In genomic region chr4:81198609-81199008, GRCh38 we compare ENCODE assay signal across 21 cellular contexts. TPM values are rescaled to one million over a fixed set of nuclear protein-coding genes. Genes with fewer than 3 reads are reported as not detected.
A peak's percentile ranks its signal among the peaks of the same experiment; 100 is the strongest.
DNase-seq lines count a peak whose midpoint lies in the region; ATAC-seq, FAIRE-seq and TF ChIP-seq lines count a peak whose summit lies in the region.
"Had no signal": no experiment of that assay in that cellular context is flagged by ENCODE, and none has a peak within 500 bp of the region (broad histone marks: within the 10 kb centered on the region; RNA-seq: fewer than 3 reads in every experiment).

No MANE protein-coding gene starts in this region.

- no peaks in the 10 kb centered on the region for H3K27me3 ChIP-seq in GM12878 (replicated peaks in 1 of 2; ENCODE audit: control insufficient read depth in 2 of 2, insufficient read depth in 2 of 2, low read length in 1 of 2)
- H3K27me3 ChIP-seq in gastroesophageal sphincter: no peaks in the 10 kb centered on the region
- H3K27me3 ChIP-seq: BE2C, BLaER1 had no signal

- H3K4me3 ChIP-seq in GM12878 (no peak overlapping the region), gastroesophageal sphincter (no peak overlapping the region)
- H3K4me3 ChIP-seq: BLaER1 had no signal

- no peaks in the 10 kb centered on the region for H4K20me1 ChIP-seq in GM12878 (ENCODE audit: control insufficient read depth, insufficient read depth)
- H4K20me1 ChIP-seq: BLaER1 had no signal

- no peak overlapping the region for H3K27ac Mint-ChIP-seq in stimulated activated effector memory CD8-positive, alpha-beta T cell treated with anti-CD3 and anti-CD28 coated beads, Interleukin-12 subunit alpha, Interleukin-12 subunit beta, amount 100 ng/mL, for 72 hours
- H3K27ac Mint-ChIP-seq: CD14-positive monocyte; CD4-positive, alpha-beta memory T cell; CD8-positive, alpha-beta memory T cell had no signal

- no peak overlapping the region for H3K9ac ChIP-seq in GM12878 (ENCODE audit: control insufficient read depth, insufficient read depth, low read length)
- H3K9ac ChIP-seq: BLaER1 had no signal

- RAD21 ChIA-PET in GM12878 (lab: Charles Lee; ENCODE audit: unreplicated experiment): no interaction called here

- DNase-seq in GM12878 (ENCODE audit: low read depth, low spot score) (no peak), HCEC 1CT (no peak)
- no peak for DNase-seq in stimulated activated effector memory CD8-positive, alpha-beta T cell treated with anti-CD3 and anti-CD28 coated beads, Interleukin-12 subunit alpha, Interleukin-12 subunit beta, amount 100 ng/mL, for 72 hours (ENCODE audit: low spot score in 2 of 2)
- DNase-seq: 8988T; ACHN; BE2C; CD4-positive, alpha-beta memory T cell; CD4-positive, CD25-positive, alpha-beta regulatory T cell; CD8-positive, alpha-beta memory T cell; GF-D8 had no signal

- peak; percentile 62 for FAIRE-seq in GM12878 (lab: Jason Lieb, UNC)
- FAIRE-seq: A204.1, G401.6, GM12892, GM18507, GM19239 had no signal

- H3K36me3 ChIP-seq in GM12878 (ENCODE audit: control insufficient read depth in 2 of 2, insufficient read depth in 2 of 2, low read length in 1 of 2) (no peaks in the 10 kb centered on the region), gastroesophageal sphincter (no peaks in the 10 kb centered on the region)
- H3K36me3 ChIP-seq: BE2C, BLaER1 had no signal

- no peak for TF ChIP-seq EP300 in GM12878 (IDR thresholded peaks at IDR 0.05; ENCODE audit: borderline replicate concordance in 1 of 2, control insufficient read depth in 1 of 2, low read depth in 2 of 2, low read length in 2 of 2)
- no peak for TF ChIP-seq EP300 in gastroesophageal sphincter (IDR thresholded peaks at IDR 0.05)

- no peaks in the 10 kb centered on the region for H3K9me3 Mint-ChIP-seq in stimulated activated effector memory CD8-positive, alpha-beta T cell treated with anti-CD3 and anti-CD28 coated beads, Interleukin-12 subunit alpha, Interleukin-12 subunit beta, amount 100 ng/mL, for 72 hours
- H3K9me3 Mint-ChIP-seq: CD14-positive monocyte; CD8-positive, alpha-beta memory T cell had no signal

- POLR2A ChIA-PET in GM12878 (lab: Charles Lee): no interaction called here

- no peaks in the 10 kb centered on the region for H3K36me3 Mint-ChIP-seq in stimulated activated effector memory CD8-positive, alpha-beta T cell treated with anti-CD3 and anti-CD28 coated beads, Interleukin-12 subunit alpha, Interleukin-12 subunit beta, amount 100 ng/mL, for 72 hours
- H3K36me3 Mint-ChIP-seq: CD14-positive monocyte; CD4-positive, alpha-beta memory T cell; CD4-positive, CD25-positive, alpha-beta regulatory T cell; CD8-positive, alpha-beta memory T cell had no signal

- no peaks in the 10 kb centered on the region for H3K9me3 ChIP-seq in GM12878 (replicated peaks; ENCODE audit: control insufficient read depth, insufficient read depth, low read length)
- H3K9me3 ChIP-seq in gastroesophageal sphincter: no peaks in the 10 kb centered on the region
- H3K9me3 ChIP-seq: BE2C, BLaER1 had no signal

- no peaks in the 10 kb centered on the region for H3K4me1 ChIP-seq in GM12878 (ENCODE audit: control insufficient read depth, insufficient read depth, low read length)
- H3K4me1 ChIP-seq in gastroesophageal sphincter: peaks cover 0 to 71% (median 5%) of the 10 kb centered on the region in 3 donors
- H3K4me1 ChIP-seq: BE2C, BLaER1 had no signal

- H3K4me2 ChIP-seq in GM12878 (ENCODE audit: control insufficient read depth, insufficient read depth): no peak overlapping the region
- H3K4me2 ChIP-seq: BLaER1 had no signal

- CTCF ChIA-PET in GM12878 (lab: Yijun Ruan, JAX): no interaction called here

- H3K4me1 Mint-ChIP-seq in stimulated activated effector memory CD8-positive, alpha-beta T cell treated with anti-CD3 and anti-CD28 coated beads, Interleukin-12 subunit alpha, Interleukin-12 subunit beta, amount 100 ng/mL, for 72 hours: no peaks in the 10 kb centered on the region
- H3K4me1 Mint-ChIP-seq: CD14-positive monocyte; CD4-positive, alpha-beta memory T cell; CD4-positive, CD25-positive, alpha-beta regulatory T cell; CD8-positive, alpha-beta memory T cell had no signal

- no peak overlapping the region for H3K4me3 Mint-ChIP-seq in stimulated activated effector memory CD8-positive, alpha-beta T cell treated with anti-CD3 and anti-CD28 coated beads, Interleukin-12 subunit alpha, Interleukin-12 subunit beta, amount 100 ng/mL, for 72 hours
- H3K4me3 Mint-ChIP-seq: CD14-positive monocyte; CD4-positive, alpha-beta memory T cell; CD4-positive, CD25-positive, alpha-beta regulatory T cell; CD8-positive, alpha-beta memory T cell had no signal

- intact Hi-C loops in GM12878 (cut with micrococcal nuclease; ENCODE audit: unreplicated experiment): no loop called here

- in situ Hi-C loops in GM12878 (cut with MboI): no loop called here

- TF ChIP-seq POLR2A in GM12878 (IDR thresholded peaks at IDR 0.05; ENCODE audit: low read depth, low read length) (no peak), gastroesophageal sphincter (IDR thresholded peaks at IDR 0.05) (no peak)

- TF ChIP-seq RAD21 in GM12878 (IDR thresholded peaks at IDR 0.05; ENCODE audit: insufficient read depth, low read depth, low read length): no peak

- H2AFZ ChIP-seq in GM12878 (ENCODE audit: control insufficient read depth, low read depth, low read length): no peak overlapping the region

- BruUV-seq in GM12878 (replicated peaks; lab: Mats Ljungman, UMichigan): no TSS peak

- H3K79me2 ChIP-seq in GM12878 (ENCODE audit: control insufficient read depth, insufficient read depth, low read length): no peaks in the 10 kb centered on the region

- TF ChIP-seq CTCF in GM12878 (IDR thresholded peaks at IDR 0.05 in 2 of 3, conservative IDR thresholded peaks at IDR 0.05 in 1 of 3; ENCODE audit: control insufficient read depth in 2 of 3, extremely low read depth in 1 of 3, insufficient read depth in 1 of 3, low read depth in 3 of 3, low read length in 3 of 3) (no peak), gastroesophageal sphincter (IDR thresholded peaks at IDR 0.05) (no peak)

- ATAC-seq in GM12878: no peak
- no peak for ATAC-seq in gastroesophageal sphincter
- ATAC-seq in stimulated activated effector memory CD8-positive, alpha-beta T cell treated with anti-CD3 and anti-CD28 coated beads, Interleukin-12 subunit alpha, Interleukin-12 subunit beta, amount 100 ng/mL, for 72 hours: peak; percentile 67
- ATAC-seq in GM18520 (IDR thresholded peaks at IDR 0.05; ENCODE audit: unreplicated experiment): no peak
- no peak for ATAC-seq in GM21717 (IDR thresholded peaks at IDR 0.05; ENCODE audit: unreplicated experiment)

- SMC1A ChIA-PET in GM12878 (lab: Charles Lee; ENCODE audit: uncharacterized antibody, unreplicated experiment): no interaction called here

- H3K27ac ChIP-seq in GM12878 (ENCODE audit: control insufficient read depth, insufficient read depth) (no peak overlapping the region), gastroesophageal sphincter (peak overlapping the region; percentile 61 to 79 (median 70))
- H3K27ac ChIP-seq: BLaER1 had no signal

- 0% methylated on average over 1 of the region's 1 CpG for WGBS in GM12878 (ENCODE audit: insufficient coverage, insufficient replicate concordance, low lambda C conversion rate, missing lambda C conversion rate)
- whole genome bisulfite sequencing in gastroesophageal sphincter (ENCODE audit: low coverage in 1 of 2), 2 donors: 39 to 79% methylated on average over 1 of the region's 1 CpG

TF ChIP-seq in GM12878, 131 proteins besides CTCF, POLR2A, EP300 and RAD21 (continues in another document):
- TF ChIP-seq NR2C2 (IDR thresholded peaks at IDR 0.05; ENCODE audit: borderline replicate concordance, control insufficient read depth, insufficient read length, low read depth) (no peak), ZBTB33 (IDR thresholded peaks at IDR 0.05) (no peak)

RNA-seq across cellular contexts. Expression of gene PRKG2, which starts 16.4 kb away (rescaled TPM):
- not detected in 2 replicates for total RNA-seq in GM12878 (2013; cell fraction: nucleolus; rRNA removed)
- not detected in 2 replicates for total RNA-seq in GM12878 (2014; rRNA removed)
- not detected in 2 replicates for total RNA-seq in GM12878 (2014; rRNA removed; fragmentation: Illumina TruSeq; extraction: Trizol)
- total RNA-seq in GM12878 (2021): not detected in 2 replicates
- polyA plus RNA-seq in GM12878 (2011; ENCODE audit: low read depth): not detected
- not detected in 2 replicates for polyA plus RNA-seq in GM12878 (2011; rRNA removed)
- polyA plus RNA-seq in GM12878 (2011; cell fraction: cytosol; rRNA removed): not detected in 2 replicates
- not detected in 2 replicates for polyA plus RNA-seq in GM12878 (2011; cell fraction: nucleus; rRNA removed)
- 0.10 TPM in 1 of 2 replicates, not detected in the other for polyA plus RNA-seq in GM12878 (2012)
- polyA plus RNA-seq in GM12878 (2014; fragmentation: Illumina TruSeq; extraction: Trizol): not detected in 2 replicates
- not detected for polyA plus RNA-seq in GM12878 (2014; fragmentation: Nextera tagmentation; extraction: Ambion mirVana)
- not detected in 2 replicates for polyA plus RNA-seq in GM12878 (2014; rRNA removed)
- not detected for polyA plus RNA-seq in GM12878 (2016; fragmentation: Nextera tagmentation; extraction: Ambion mirVana)
- polyA minus RNA-seq in GM12878 (2011; rRNA and poly(A)+ RNA removed): not detected in 2 replicates
- not detected in 2 replicates for polyA minus RNA-seq in GM12878 (2011; cell fraction: cytosol; rRNA and poly(A)+ RNA removed)
- not detected in 2 replicates for polyA minus RNA-seq in GM12878 (2011; cell fraction: nucleus; rRNA and poly(A)+ RNA removed)
- 10 to 100 TPM in 3 of 4 donors, 1 to 10 TPM in 1; 3.9 to 24.9 (median 13.6) TPM for total RNA-seq in gastroesophageal sphincter
- total RNA-seq: A673 had no signal

Comparison
In these comparisons a context has a peak if more than half of its experiments do, and no peak if none do; other contexts are left out.
1. RNA of gene PRKG2, which starts 16.4 kb away (total RNA-seq): 3.9 to 24.9 TPM in gastroesophageal sphincter; not detected in GM12878; every median in the first group is over 4 times any median in the second.